8 cellular contexts compared by ENCODE assay signal in the genomic region with DNA sequence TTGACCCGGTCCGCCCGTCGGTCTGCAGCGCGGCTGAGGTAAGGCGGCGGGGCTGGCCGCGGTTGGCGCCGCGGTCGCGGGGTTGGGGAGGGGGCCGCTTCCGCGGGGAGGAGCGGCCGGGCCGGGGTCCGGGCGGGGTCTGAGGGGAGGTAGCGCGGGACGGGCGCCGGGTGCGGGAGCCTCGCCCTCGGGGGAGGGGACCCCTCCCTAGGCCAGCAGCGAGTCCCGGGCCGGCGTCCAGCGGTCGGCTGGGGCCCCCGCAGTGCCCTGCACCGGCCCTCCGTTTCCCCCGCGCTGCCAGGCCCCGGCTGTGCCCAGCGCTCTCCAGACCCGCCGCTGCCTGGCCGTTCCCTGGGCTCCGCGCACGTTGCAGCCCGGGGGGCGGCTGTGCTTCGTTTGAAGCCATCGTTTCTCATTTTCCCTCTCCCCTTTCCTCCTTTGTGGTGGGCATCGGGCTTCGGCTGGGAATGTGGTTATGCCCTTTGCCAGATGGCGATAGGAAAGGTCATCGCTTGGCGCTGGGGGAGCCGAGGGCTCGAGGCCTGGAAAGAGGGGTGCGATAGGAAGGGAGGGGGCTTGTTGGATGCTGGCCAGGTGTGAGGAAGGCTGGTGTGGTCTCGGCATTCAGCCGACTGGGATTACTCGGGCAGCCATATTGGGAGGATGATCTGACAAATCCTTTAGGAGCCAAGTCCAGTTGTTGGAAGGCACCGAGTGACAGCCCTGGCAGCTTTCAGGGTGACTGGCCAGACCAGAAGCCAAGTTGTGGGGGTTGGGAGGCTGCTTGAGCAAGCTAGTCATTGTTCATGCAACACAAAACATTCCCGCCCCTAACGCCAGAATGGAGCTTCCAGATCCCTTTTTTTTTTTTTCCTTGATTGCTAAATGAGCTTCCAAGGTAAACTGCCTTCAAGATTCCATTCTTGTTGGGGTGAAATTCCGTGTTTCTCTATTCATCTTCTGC. TPM values are rescaled to one million over a fixed set of nuclear protein-coding genes. Genes with fewer than 3 reads are reported as not detected.
DNase-seq lines count a peak whose midpoint lies in the region; ATAC-seq and TF ChIP-seq lines count a peak whose summit lies in the region.

No MANE protein-coding gene starts in this region.

- no peaks in the 10 kb centered on the region for H3K36me3 ChIP-seq in transverse colon

- TF ChIP-seq EP300 in transverse colon (IDR thresholded peaks at IDR 0.05; ENCODE audit: low read depth), result no peak

- H3K4me3 Mint-ChIP-seq in activated T-helper 2 cell treated with anti-CD3 and anti-CD28 coated beads, Interferon-gamma antibody, Interleukin-2, Interleukin-4, amounts not matched to agents 10 μg/mL and 5 μg/mL and 100 μg/mL, durations not matched to agents 14 hours and 24 hours and 36 hours (ENCODE audit: low read depth), result peak overlapping the region; percentile 71

- no peaks in the 10 kb centered on the region for H3K27me3 ChIP-seq in transverse colon

- no peak for TF ChIP-seq CTCF in transverse colon (IDR thresholded peaks at IDR 0.05)

- peak overlapping the region; percentile 84 for H3K27ac Mint-ChIP-seq in activated T-helper 2 cell treated with anti-CD3 and anti-CD28 coated beads, Interferon-gamma antibody, Interleukin-2, Interleukin-4, amounts not matched to agents 10 μg/mL and 5 μg/mL and 100 μg/mL, durations not matched to agents 14 hours and 24 hours and 36 hours

- no peaks in the 10 kb centered on the region for H3K9me3 Mint-ChIP-seq in activated T-helper 2 cell treated with anti-CD3 and anti-CD28 coated beads, Interferon-gamma antibody, Interleukin-2, Interleukin-4, amounts not matched to agents 10 μg/mL and 5 μg/mL and 100 μg/mL, durations not matched to agents 14 hours and 24 hours and 36 hours

- H3K4me3 ChIP-seq in transverse colon, result peak overlapping the region; percentile 75 to 95 (median 82)

- in situ Hi-C loops in transverse colon (cut with MboI; ENCODE audit: low pct_ligation_motif_present in 1 of 4, low pct_unique_long_range_greater_than_20kb in 1 of 4, low sequenced_read_pairs in 3 of 4), result loop anchor here in 3 of 4 donors (25.0 kb wide), 1 partner anchor 126 kb away; no protein-coding TSS in a partner anchor

- intact Hi-C loops in activated T-helper 2 cell treated with anti-CD3 and anti-CD28 coated beads, Interferon-gamma antibody, Interleukin-2, Interleukin-4, amounts not matched to agents 10 μg/mL and 5 μg/mL and 100 μg/mL, durations not matched to agents 14 hours and 24 hours and 36 hours (cut with micrococcal nuclease), result loop anchor here (1.0 to 10.0 kb wide), 2 partner anchors 127 to 586 kb away; no protein-coding TSS in a partner anchor
- intact Hi-C loops in transverse colon (cut with DNase I; ENCODE audit: low total_unique reads), result loop anchor here (5.0 kb wide), 1 partner anchor 664 kb away; no protein-coding TSS in a partner anchor

- DNase-seq in NCI-H1417 (lab: John Stamatoyannopoulos, UW), result peak; percentile 44 to 79 (median 68)
- DNase-seq in NCI-H1417 treated with DMSO at 0.1 percent for 48 hours (lab: John Stamatoyannopoulos, UW), result no peak
- DNase-seq in NCI-H510A treated with DMSO at 0.1 percent for 48 hours (lab: John Stamatoyannopoulos, UW), result peak; percentile 96
- DNase-seq in activated T-helper 2 cell treated with anti-CD3 and anti-CD28 coated beads, Interferon-gamma antibody, Interleukin-2, Interleukin-4, amounts not matched to agents 10 μg/mL and 5 μg/mL and 100 μg/mL, durations not matched to agents 14 hours and 24 hours and 36 hours (ENCODE audit: low spot score), result no peak
- peak; percentile 93 for DNase-seq in fibroblast of the conjunctiva (ENCODE audit: low read depth)
- DNase-seq in myocyte (ENCODE audit: low read depth), result peak; percentile 98
- peak; percentile 91 for DNase-seq in transverse colon

- no peaks in the 10 kb centered on the region for H3K36me3 Mint-ChIP-seq in activated T-helper 2 cell treated with anti-CD3 and anti-CD28 coated beads, Interferon-gamma antibody, Interleukin-2, Interleukin-4, amounts not matched to agents 10 μg/mL and 5 μg/mL and 100 μg/mL, durations not matched to agents 14 hours and 24 hours and 36 hours (ENCODE audit: low read depth)

- peak; percentile 73 for TF ChIP-seq POLR2A in transverse colon (IDR thresholded peaks at IDR 0.05)

- ATAC-seq in HG02973 (IDR thresholded peaks at IDR 0.05; ENCODE audit: unreplicated experiment), result peak; percentile 13

- H3K4me1 ChIP-seq in transverse colon, result peaks cover 6 to 47% (median 26%) of the 10 kb centered on the region in 4 donors

- no peaks in the 10 kb centered on the region for H3K9me3 ChIP-seq in transverse colon

- peaks cover 40% of the 10 kb centered on the region for H3K4me1 Mint-ChIP-seq in activated T-helper 2 cell treated with anti-CD3 and anti-CD28 coated beads, Interferon-gamma antibody, Interleukin-2, Interleukin-4, amounts not matched to agents 10 μg/mL and 5 μg/mL and 100 μg/mL, durations not matched to agents 14 hours and 24 hours and 36 hours (ENCODE audit: low read depth)

- WGBS in transverse colon (ENCODE audit: low coverage in 1 of 2), 2 donors, result 2 to 28% methylated on average over 3 to 57 of the region's 69 CpGs

- peak overlapping the region; percentile 94 to 98 (median 98) for H3K27ac ChIP-seq in transverse colon

- H3K27me3 Mint-ChIP-seq in activated T-helper 2 cell treated with anti-CD3 and anti-CD28 coated beads, Interferon-gamma antibody, Interleukin-2, Interleukin-4, amounts not matched to agents 10 μg/mL and 5 μg/mL and 100 μg/mL, durations not matched to agents 14 hours and 24 hours and 36 hours (ENCODE audit: low read depth), result peaks cover 2% of the 10 kb centered on the region

RNA-seq across cellular contexts. Expression of a gene that starts 0.8 kb away (rescaled TPM):
- total RNA-seq in activated T-helper 2 cell treated with anti-CD3 and anti-CD28 coated beads, Interferon-gamma antibody, Interleukin-2, Interleukin-4, amounts not matched to agents 10 μg/mL and 5 μg/mL and 100 μg/mL, durations not matched to agents 14 hours and 24 hours and 36 hours, result 21.9 and 23.8 TPM in 2 replicates
- total RNA-seq in myocyte (135 and 155 TPM in 2 replicates), transverse colon (10 to 100 TPM; 50.9 to 87.9 (median 71.4) TPM)
- 40.2 TPM for polyA plus RNA-seq in myocyte (2012)

Comparison
In these comparisons a context has a peak if more than half of its experiments do, and no peak if none do; other contexts are left out.
1. DNase-seq: peak in NCI-H1417 (3 of 3), NCI-H510A treated with DMSO at 0.1 percent for 48 hours (single experiment), fibroblast of the conjunctiva (single experiment), myocyte (single experiment) and transverse colon (single experiment); none in NCI-H1417 treated with DMSO at 0.1 percent for 48 hours (single experiment) and activated T-helper 2 cell treated with anti-CD3 and anti-CD28 coated beads, Interferon-gamma antibody, Interleukin-2, Interleukin-4, amounts not matched to agents 10 μg/mL and 5 μg/mL and 100 μg/mL, durations not matched to agents 14 hours and 24 hours and 36 hours (single experiment).